ENCODE assay signal across 20 cellular contexts in genomic region chr13:113430378-113431110, GRCh38.
"Had no signal": no experiment of that assay in that cellular context is flagged by ENCODE, and none has a peak within 500 bp of the region (broad histone marks: within the 10 kb centered on the region; RNA-seq: fewer than 3 reads in every experiment).

No MANE protein-coding gene starts in this region.

- H3K27ac Mint-ChIP-seq: activated naive CD4-positive, alpha-beta T cell treated with anti-CD3 and anti-CD28 coated beads for 36 hours; brain; effector memory CD8-positive, alpha-beta T cell; memory B cell; T-helper 1 cell treated with Interleukin-12 subunit alpha and Interleukin-12 subunit beta and Interleukin-4 antibody, amounts not matched to agents 30 μg/mL and 1 μg/mL, for 36 hours had no signal

- FAIRE-seq: colon, endothelial cell of umbilical vein had no signal

- H3K4me3 Mint-ChIP-seq: activated naive CD4-positive, alpha-beta T cell treated with anti-CD3 and anti-CD28 coated beads for 36 hours; brain; effector memory CD8-positive, alpha-beta T cell; memory B cell; neural crest cell; T-helper 1 cell treated with Interleukin-12 subunit alpha and Interleukin-12 subunit beta and Interleukin-4 antibody, amounts not matched to agents 30 μg/mL and 1 μg/mL, for 36 hours had no signal

- DNase-seq: activated CD4-positive, alpha-beta T cell treated with anti-CD3 and anti-CD28 coated beads for 4 hours; activated CD4-positive, alpha-beta T cell treated with anti-CD3 and anti-CD28 coated beads, Interleukin-2, amount 50 U/mL, for 48 hours; activated CD4-positive, CD25-positive, alpha-beta regulatory T cell; activated CD8-positive, alpha-beta memory T cell treated with anti-CD3 and anti-CD28 coated beads, Interleukin-2, amount 50 U/mL, for 48 hours; activated naive CD4-positive, alpha-beta T cell treated with anti-CD3 and anti-CD28 coated beads for 36 hours; activated T-cell treated with anti-CD3 and anti-CD28 coated beads, Interleukin-2, amount 50 U/mL, for 48 hours; central memory CD4-positive, alpha-beta T cell; effector memory CD8-positive, alpha-beta T cell; foreskin melanocyte; hypothalamus; stimulated activated CD4-positive, alpha-beta T cell treated with anti-CD3 and anti-CD28 coated beads, Interleukin-4, amount 100 ng/mL, for 24 hours; stimulated activated naive CD4-positive, alpha-beta T cell treated with Interleukin-2 at 50 U/mL for 16 hours; T1000 had no signal

- H3K27me3 Mint-ChIP-seq: effector memory CD8-positive, alpha-beta T cell had no signal

- H3K36me3 Mint-ChIP-seq: brain, memory B cell had no signal

- ATAC-seq: effector memory CD8-positive, alpha-beta T cell; esophagus mucosa had no signal

- H3K4me1 Mint-ChIP-seq: memory B cell, neural crest cell had no signal

- H3K9me3 Mint-ChIP-seq: activated naive CD4-positive, alpha-beta T cell treated with anti-CD3 and anti-CD28 coated beads for 36 hours; brain; effector memory CD8-positive, alpha-beta T cell; memory B cell; neural crest cell; T-helper 1 cell treated with Interleukin-12 subunit alpha and Interleukin-12 subunit beta and Interleukin-4 antibody, amounts not matched to agents 30 μg/mL and 1 μg/mL, for 36 hours had no signal
